ENCODE assay signal across 1 cellular context in the genomic region with DNA sequence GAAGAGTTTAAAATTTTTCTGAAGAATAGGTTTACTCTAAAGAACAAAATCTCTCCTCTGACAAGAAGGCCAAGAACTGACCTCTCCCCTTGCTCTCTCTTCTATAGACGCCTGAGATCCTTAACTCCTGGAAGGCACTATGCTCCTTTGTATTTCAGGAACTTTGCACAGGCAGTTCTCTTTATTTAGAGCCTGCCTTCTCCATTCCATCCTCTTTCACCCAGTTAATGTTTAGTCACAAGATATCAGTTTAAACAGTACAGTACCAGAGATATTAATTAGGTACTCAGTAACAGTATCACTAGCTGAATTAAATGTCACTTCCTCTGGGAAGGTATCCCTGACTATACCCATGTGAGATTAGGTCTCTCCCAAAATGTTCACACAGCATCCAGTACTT.
TF ChIP-seq lines count a peak whose summit lies in the region.

No MANE protein-coding gene starts in this region.

TF ChIP-seq in HepG2, 621 proteins besides CTCF, POLR2A, EP300 and RAD21:
- TF ChIP-seq PPARG (CRISPR knock-in tag; conservative IDR thresholded peaks at IDR 0.05) (peak; percentile 59; the same call in 1 of the 2 replicates), HOXA7 (CRISPR knock-in tag; IDR thresholded peaks at IDR 0.05) (no peak), RBAK (CRISPR knock-in tag; IDR thresholded peaks at IDR 0.05) (no peak), BCL6 (CRISPR knock-in tag; IDR thresholded peaks at IDR 0.05) (peak; percentile 82), HNF4A (CRISPR knock-in tag; IDR thresholded peaks at IDR 0.05) (0 out of 2 replicates have a peak, but pooled peaks have one; percentile 14), DNMT1 (CRISPR knock-in tag; IDR thresholded peaks at IDR 0.05) (no peak), RXRB (CRISPR knock-in tag; IDR thresholded peaks at IDR 0.05; ENCODE audit: borderline replicate concordance) (0 out of 2 replicates have a peak, but pooled peaks have one; percentile 16)
- TF ChIP-seq, protein P1, sequence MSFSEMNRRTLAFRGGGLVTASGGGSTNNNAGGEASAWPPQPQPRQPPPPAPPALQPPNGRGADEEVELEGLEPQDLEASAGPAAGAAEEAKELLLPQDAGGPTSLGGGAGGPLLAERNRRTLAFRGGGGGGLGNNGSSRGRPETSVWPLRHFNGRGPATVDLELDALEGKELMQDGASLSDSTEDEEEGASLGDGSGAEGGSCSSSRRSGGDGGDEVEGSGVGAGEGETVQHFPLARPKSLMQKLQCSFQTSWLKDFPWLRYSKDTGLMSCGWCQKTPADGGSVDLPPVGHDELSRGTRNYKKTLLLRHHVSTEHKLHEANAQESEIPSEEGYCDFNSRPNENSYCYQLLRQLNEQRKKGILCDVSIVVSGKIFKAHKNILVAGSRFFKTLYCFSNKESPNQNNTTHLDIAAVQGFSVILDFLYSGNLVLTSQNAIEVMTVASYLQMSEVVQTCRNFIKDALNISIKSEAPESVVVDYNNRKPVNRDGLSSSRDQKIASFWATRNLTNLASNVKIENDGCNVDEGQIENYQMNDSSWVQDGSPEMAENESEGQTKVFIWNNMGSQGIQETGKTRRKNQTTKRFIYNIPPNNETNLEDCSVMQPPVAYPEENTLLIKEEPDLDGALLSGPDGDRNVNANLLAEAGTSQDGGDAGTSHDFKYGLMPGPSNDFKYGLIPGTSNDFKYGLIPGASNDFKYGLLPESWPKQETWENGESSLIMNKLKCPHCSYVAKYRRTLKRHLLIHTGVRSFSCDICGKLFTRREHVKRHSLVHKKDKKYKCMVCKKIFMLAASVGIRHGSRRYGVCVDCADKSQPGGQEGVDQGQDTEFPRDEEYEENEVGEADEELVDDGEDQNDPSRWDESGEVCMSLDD (CRISPR knock-in tag; IDR thresholded peaks at IDR 0.05; ENCODE audit: borderline replicate concordance) = no peak
